Comparison of ENCODE assay signal across 10 cellular contexts in genomic region chr10:101047961-101048892, GRCh38. TPM values are rescaled to one million over a fixed set of nuclear protein-coding genes. Genes with fewer than 3 reads are reported as not detected.
DNase-seq lines count a peak whose midpoint lies in the region; ATAC-seq and TF ChIP-seq lines count a peak whose summit lies in the region.
"Had no signal": no experiment of that assay in that cellular context is flagged by ENCODE, and none has a peak within 500 bp of the region (broad histone marks: within the 10 kb centered on the region; RNA-seq: fewer than 3 reads in every experiment).

No MANE protein-coding gene starts in this region.

- H2BK12ac ChIP-seq in mesenchymal stem cell (ENCODE audit: low read length in 2 of 2), result no peak overlapping the region

- peak overlapping the region in 1 of 7 donors; percentile 55 for H3K27ac Mint-ChIP-seq in CD14-positive monocyte

- peaks cover 8 to 9% of the 10 kb centered on the region in 2 donors for H3K36me3 Mint-ChIP-seq in CD14-positive monocyte

- no peaks in the 10 kb centered on the region for H3K36me3 ChIP-seq in mesenchymal stem cell (ENCODE audit: control insufficient read depth in 1 of 2, insufficient read depth in 2 of 2, low read depth in 1 of 2, low read length in 2 of 2)

- TF ChIP-seq CTCF in CD14-positive monocyte (IDR thresholded peaks at IDR 0.05) (no peak), astrocyte of the cerebellum (IDR thresholded peaks at IDR 0.05; ENCODE audit: low read depth, low read length, missing control alignments) (peak; percentile 5)

- intact Hi-C loops in CD14-positive monocyte (cut with micrococcal nuclease), result no loop called here
- intact Hi-C loops in left colon (cut with DNase I, micrococcal nuclease), result no loop called here

- H3K4me1 Mint-ChIP-seq in CD14-positive monocyte, result peaks cover 17% of the 10 kb centered on the region

- H3K4me1 ChIP-seq in mesenchymal stem cell (ENCODE audit: control insufficient read depth, insufficient read depth, low read depth, low read length), result peaks cover 22% of the 10 kb centered on the region

- H2BK15ac ChIP-seq in mesenchymal stem cell (ENCODE audit: low read depth, poor library complexity, severe bottlenecking), result no peak overlapping the region

- H3K4me3 ChIP-seq in astrocyte of the cerebellum (ENCODE audit: low read depth, low read length) (no peak overlapping the region), mesenchymal stem cell (ENCODE audit: insufficient read depth in 1 of 2, low read depth in 1 of 2, low read length in 2 of 2) (no peak overlapping the region)

- peaks cover 0 to 23% (median 6%) of the 10 kb centered on the region in 7 donors for H3K9me3 Mint-ChIP-seq in CD14-positive monocyte

- H3K18ac ChIP-seq in mesenchymal stem cell (ENCODE audit: low read depth in 1 of 2, low read length in 2 of 2), result no peak overlapping the region

- no peak overlapping the region for H3K23ac ChIP-seq in mesenchymal stem cell (ENCODE audit: low read length in 2 of 2)

- H3K9me3 ChIP-seq in mesenchymal stem cell (ENCODE audit: control insufficient read depth, low read length), result no peaks in the 10 kb centered on the region

- DNase-seq in CD14-positive monocyte (ENCODE audit: low spot score) (no peak), NCI-H128 (lab: John Stamatoyannopoulos, UW; ENCODE audit: unreplicated experiment) (peak; percentile 29), astrocyte of the cerebellum (ENCODE audit: low read depth) (no peak), left colon (peak in 1 of 2 donors; percentile 35), C1 segment of cervical spinal cord (lab: John Stamatoyannopoulos, UW) (no peak), mesenchymal stem cell (no peak)
- DNase-seq: GDM1 had no signal

- H3K4me3 Mint-ChIP-seq in CD14-positive monocyte, result peak overlapping the region; percentile 6 to 85

- peaks cover 57 to 60% (median 60%) of the 10 kb centered on the region in 3 donors for H3K27me3 Mint-ChIP-seq in CD14-positive monocyte (ENCODE audit: low read depth in 3 of 3)

- ATAC-seq in left colon (peak; percentile 65), HG02981 (IDR thresholded peaks at IDR 0.05; ENCODE audit: unreplicated experiment) (no peak), GM18867 (IDR thresholded peaks at IDR 0.05; ENCODE audit: unreplicated experiment) (no peak)
- ATAC-seq: Panc1 had no signal

- no peak overlapping the region for H2AFZ ChIP-seq in mesenchymal stem cell (ENCODE audit: low read depth, low read length)

- no peak overlapping the region for H3K27ac ChIP-seq in mesenchymal stem cell (ENCODE audit: low read length, poor library complexity, severe bottlenecking)

- H3K14ac ChIP-seq in mesenchymal stem cell (ENCODE audit: low read length in 2 of 2), result no peak overlapping the region

- H2AK5ac ChIP-seq in mesenchymal stem cell (ENCODE audit: low read length, severe bottlenecking), result no peak overlapping the region

- H4K8ac ChIP-seq in mesenchymal stem cell (ENCODE audit: low read length), result no peak overlapping the region

- no peak overlapping the region for H3K9ac ChIP-seq in mesenchymal stem cell (ENCODE audit: low read length)

- no peak overlapping the region for H4K91ac ChIP-seq in mesenchymal stem cell (ENCODE audit: low read length)

- no peak overlapping the region for H2BK120ac ChIP-seq in mesenchymal stem cell (ENCODE audit: low read depth, low read length)

- H2BK5ac ChIP-seq in mesenchymal stem cell (ENCODE audit: low read depth, low read length, poor library complexity, severe bottlenecking), result no peak overlapping the region

- in situ Hi-C loops in astrocyte of the cerebellum (cut with HindIII; ENCODE audit: low sequenced_read_pairs), result no loop called here

- peaks cover 46 to 50% of the 10 kb centered on the region in 2 experiments for H3K27me3 ChIP-seq in mesenchymal stem cell (ENCODE audit: control insufficient read depth in 1 of 2, insufficient read depth in 1 of 2, low read length in 2 of 2)

- no peak overlapping the region for H3K4me2 ChIP-seq in mesenchymal stem cell (ENCODE audit: low read length, poor library complexity, severe bottlenecking)

- no peak overlapping the region for H3K4ac ChIP-seq in mesenchymal stem cell (ENCODE audit: low read depth in 1 of 2, low read length in 2 of 2)

- 8% methylated on average over 58 of the region's 62 CpGs for WGBS in mesenchymal stem cell

- peaks cover under 1% of the 10 kb centered on the region for H3K79me1 ChIP-seq in mesenchymal stem cell (replicated peaks; ENCODE audit: low read length, poor library complexity, severe bottlenecking)

RNA-seq across cellular contexts. Expression of gene KAZALD1, which starts 13.6 kb away (rescaled TPM):
- polyA plus RNA-seq in CD14-positive monocyte, result under 1 TPM; 0.15 to 0.53 TPM
- 10 to 100 TPM; 17.7 to 21.0 TPM for total RNA-seq in left colon
- 4.4 TPM for polyA plus RNA-seq in mesenchymal stem cell (2013, experiment 1 of 2)
- polyA plus RNA-seq in mesenchymal stem cell (2013, experiment 2 of 2), result 3.9 TPM

RNA-seq across cellular contexts. Expression of gene SFXN3, which starts 17.2 kb away (rescaled TPM):
- polyA plus RNA-seq in CD14-positive monocyte, result 10 to 100 TPM; 21.3 to 24.2 TPM
- 10 to 100 TPM; 14.7 to 22.0 TPM for total RNA-seq in left colon
- 99.8 TPM for polyA plus RNA-seq in mesenchymal stem cell (2013, experiment 1 of 2)
- 93.2 TPM for polyA plus RNA-seq in mesenchymal stem cell (2013, experiment 2 of 2)

RNA-seq across cellular contexts. Expression of gene PDZD7, which starts 17.3 kb away (rescaled TPM):
- not detected for polyA plus RNA-seq in CD14-positive monocyte
- under 1 TPM; 0.21 to 0.78 TPM for total RNA-seq in left colon
- polyA plus RNA-seq in mesenchymal stem cell (2013, experiment 1 of 2), result 1.3 TPM
- polyA plus RNA-seq in mesenchymal stem cell (2013, experiment 2 of 2), result 1.0 TPM

RNA-seq across cellular contexts. Expression of gene LZTS2, which starts 48.6 kb away (rescaled TPM):
- polyA plus RNA-seq in CD14-positive monocyte, result 1 to 10 TPM; 2.8 to 3.3 TPM
- 10 to 100 TPM; 28.7 to 33.9 TPM for total RNA-seq in left colon
- 89.8 TPM for polyA plus RNA-seq in mesenchymal stem cell (2013, experiment 1 of 2)
- polyA plus RNA-seq in mesenchymal stem cell (2013, experiment 2 of 2), result 87.3 TPM
